30 cellular contexts compared by ENCODE assay signal in genomic region chr13:90719452-90719851, GRCh38.
"Had no signal": no experiment of that assay in that cellular context is flagged by ENCODE, and none has a peak within 500 bp of the region (broad histone marks: within the 10 kb centered on the region; RNA-seq: fewer than 3 reads in every experiment).

No MANE protein-coding gene starts in this region.

- DNase-seq: hypothalamus; immature natural killer cell; kidney; left colon; left lung; lower lobe of right lung; mammary epithelial cell; mesendoderm; naive B cell; natural killer cell; nephron progenitor cell; occipital lobe; right lobe of liver; stimulated activated CD4-positive, alpha-beta T cell treated with anti-CD3 and anti-CD28 coated beads, Interleukin-12 subunit alpha, Interleukin-12 subunit beta, amount 100 ng/mL, for 4 hours; stimulated activated CD4-positive, alpha-beta T cell treated with anti-CD3 and anti-CD28 coated beads, Interleukin-15, amount 100 ng/mL, for 24 hours; stimulated activated CD4-positive, alpha-beta T cell treated with anti-CD3 and anti-CD28 coated beads, Interleukin-2, amount 100 ng/mL, for 24 hours; stimulated activated CD4-positive, alpha-beta T cell treated with anti-CD3 and anti-CD28 coated beads, Interleukin-4, amount 100 ng/mL, for 24 hours; stimulated activated naive CD4-positive, alpha-beta T cell; tibial artery; trophoblast cell; upper lobe of right lung had no signal

- H3K27ac ChIP-seq: left lung, lower lobe of right lung, neural progenitor cell, neutrophil, parathyroid adenoma, right atrium auricular region, right lobe of liver, suprapubic skin, thoracic aorta, tibial artery, upper lobe of right lung had no signal

- H3K27me3 ChIP-seq: left lung, neural progenitor cell, neutrophil, right atrium auricular region, right lobe of liver, suprapubic skin, tibial artery, upper lobe of right lung had no signal

- H2AFZ ChIP-seq: parathyroid adenoma had no signal

- ATAC-seq: left colon; left lung; lower lobe of right lung; natural killer cell; right lobe of liver; stimulated activated effector memory CD8-positive, alpha-beta T cell treated with anti-CD3 and anti-CD28 coated beads, Interleukin-12 subunit alpha, Interleukin-12 subunit beta, amount 100 ng/mL, for 72 hours; upper lobe of right lung had no signal

- H3K79me2 ChIP-seq: parathyroid adenoma had no signal

- H3K4me2 ChIP-seq: neural progenitor cell had no signal

- H3K9ac ChIP-seq: neural progenitor cell, parathyroid adenoma had no signal

- H3K4me3 ChIP-seq: left lung, lower lobe of right lung, neural progenitor cell, right atrium auricular region, right lobe of liver, suprapubic skin, thoracic aorta, tibial artery, upper lobe of right lung had no signal

- H3K4me1 ChIP-seq: left lung, lower lobe of right lung, parathyroid adenoma, right lobe of liver, tibial artery had no signal

- H3K9me3 ChIP-seq: left lung, lower lobe of right lung, neutrophil, right atrium auricular region, right lobe of liver, suprapubic skin, thoracic aorta, tibial artery, upper lobe of right lung had no signal

- FAIRE-seq: islet of Langerhans, kidney, urothelium cell line had no signal

- H3K36me3 ChIP-seq: left lung, lower lobe of right lung, neural progenitor cell, neutrophil, right atrium auricular region, right lobe of liver, suprapubic skin, thoracic aorta, tibial artery, upper lobe of right lung had no signal
